ENCODE assay signal across 1 cellular context in the genomic region with DNA sequence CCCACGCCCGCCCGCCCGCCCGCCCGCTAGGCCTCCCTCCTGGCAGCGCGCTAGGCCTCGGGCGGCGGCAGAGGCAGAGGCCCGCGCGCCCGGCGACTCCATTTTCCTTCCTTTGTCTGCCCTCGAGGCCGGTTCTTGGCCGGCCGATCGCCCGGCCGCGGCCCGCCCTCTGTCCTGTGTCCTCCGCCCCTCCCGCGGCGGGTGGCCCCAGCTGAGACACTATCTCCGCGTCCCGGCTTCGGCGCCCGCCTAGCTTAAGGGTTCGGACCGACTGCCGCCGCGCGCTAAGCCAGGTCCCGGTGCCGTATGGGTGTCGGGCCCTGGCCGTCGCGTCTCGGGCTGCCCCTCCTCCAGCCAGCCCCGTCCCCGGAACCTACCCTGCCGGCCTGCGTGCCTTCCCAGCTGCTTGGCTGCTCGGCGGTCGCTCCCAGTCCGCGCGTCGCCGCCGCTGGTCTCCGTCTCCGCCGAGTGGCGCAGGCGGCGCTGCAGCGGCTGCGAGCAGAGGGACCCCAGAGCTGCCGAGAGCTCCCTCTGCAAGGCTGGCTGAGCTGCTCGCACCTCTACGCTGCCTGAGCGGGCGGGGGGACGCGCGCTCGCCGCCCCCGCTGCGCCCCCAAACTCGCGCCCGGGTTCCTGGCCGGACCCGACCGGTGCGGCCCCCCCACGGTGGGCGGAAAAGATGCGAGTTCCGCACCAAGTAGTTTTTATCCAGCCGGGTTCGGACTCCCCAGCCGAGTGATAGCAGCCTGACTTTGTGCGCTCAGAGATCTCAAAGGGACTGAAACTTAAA.
TF ChIP-seq lines count a peak whose summit lies in the region.

No MANE protein-coding gene starts in this region.

TF ChIP-seq in K562, 482 proteins besides CTCF, POLR2A, EP300 and RAD21 (continued from another document and continues in another):
- TF ChIP-seq, protein P1, sequence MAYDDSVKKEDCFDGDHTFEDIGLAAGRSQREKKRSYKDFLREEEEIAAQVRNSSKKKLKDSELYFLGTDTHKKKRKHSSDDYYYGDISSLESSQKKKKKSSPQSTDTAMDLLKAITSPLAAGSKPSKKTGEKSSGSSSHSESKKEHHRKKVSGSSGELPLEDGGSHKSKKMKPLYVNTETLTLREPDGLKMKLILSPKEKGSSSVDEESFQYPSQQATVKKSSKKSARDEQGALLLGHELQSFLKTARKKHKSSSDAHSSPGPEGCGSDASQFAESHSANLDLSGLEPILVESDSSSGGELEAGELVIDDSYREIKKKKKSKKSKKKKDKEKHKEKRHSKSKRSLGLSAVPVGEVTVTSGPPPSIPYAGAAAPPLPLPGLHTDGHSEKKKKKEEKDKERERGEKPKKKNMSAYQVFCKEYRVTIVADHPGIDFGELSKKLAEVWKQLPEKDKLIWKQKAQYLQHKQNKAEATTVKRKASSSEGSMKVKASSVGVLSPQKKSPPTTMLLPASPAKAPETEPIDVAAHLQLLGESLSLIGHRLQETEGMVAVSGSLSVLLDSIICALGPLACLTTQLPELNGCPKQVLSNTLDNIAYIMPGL (CRISPR knock-in tag; IDR thresholded peaks at IDR 0.05): peak; percentile 98
- TF ChIP-seq CCNT2 (IDR thresholded peaks at IDR 0.05; ENCODE audit: borderline replicate concordance, extremely low read depth, insufficient read length, low read depth, low read length) (peak; percentile 73), RFX1 (IDR thresholded peaks at IDR 0.05) (no peak), SUPT5H (IDR thresholded peaks at IDR 0.05) (peak; percentile 78), SIN3B (IDR thresholded peaks at IDR 0.05; ENCODE audit: low read depth) (peak; percentile 10; the same call in 1 of the 2 replicates), MYC (IDR thresholded peaks at IDR 0.05; ENCODE audit: low read depth, low read length) (peak; percentile 56), MYC (CRISPR knock-in tag; IDR thresholded peaks at IDR 0.05; ENCODE audit: borderline replicate concordance, low read depth) (no peak), CTBP1 (IDR thresholded peaks at IDR 0.05; ENCODE audit: borderline replicate concordance) (peak; percentile 93), CBX3 (IDR thresholded peaks at IDR 0.05; ENCODE audit: borderline replicate concordance in 1 of 2, low read length in 2 of 2) (0 out of 3 replicates have a peak, but pooled peaks of 1 of the 2 experiments have one; percentile 57), HNRNPLL (IDR thresholded peaks at IDR 0.05; ENCODE audit: low read depth, low read length, poor library complexity, severe bottlenecking) (peak; percentile 63), ZFX (CRISPR knock-in tag; IDR thresholded peaks at IDR 0.05) (peak; percentile 95), E2F4 (CRISPR knock-in tag; IDR thresholded peaks at IDR 0.05; ENCODE audit: low read depth) (peak; percentile 70; the same call in 1 of the 2 replicates), ZNF12 (CRISPR knock-in tag; IDR thresholded peaks at IDR 0.05) (0 out of 2 replicates have a peak, but pooled peaks have one; percentile 24), FUS (optimal IDR thresholded peaks at IDR 0.05; ENCODE audit: low read depth, low read length) (peak; percentile 91), ZNF232 (CRISPR knock-in tag; IDR thresholded peaks at IDR 0.05) (peak; percentile 73; the same call in 1 of the 2 replicates), ETV6 (IDR thresholded peaks at IDR 0.05; ENCODE audit: borderline replicate concordance in 1 of 2, low read depth in 2 of 2, low read length in 1 of 2) (no peak), ETV6 (CRISPR knock-in tag; IDR thresholded peaks at IDR 0.05; ENCODE audit: borderline replicate concordance) (peak; percentile 67; the same call in 1 of the 2 replicates), KLF1 (tag; IDR thresholded peaks at IDR 0.05) (0 out of 2 replicates have a peak, but pooled peaks have one; percentile 18), GTF2F1 (IDR thresholded peaks at IDR 0.05; ENCODE audit: low read depth, low read length) (peak; percentile 35; the same call in 1 of the 2 replicates), GATAD2A (IDR thresholded peaks at IDR 0.05) (peak; percentile 83; the same call in 1 of the 2 replicates), NFRKB (IDR thresholded peaks at IDR 0.05; ENCODE audit: low read depth) (peak; percentile 85; the same call in 1 of the 2 replicates), ZBTB1 (CRISPR knock-in tag; IDR thresholded peaks at IDR 0.05; ENCODE audit: borderline replicate concordance, low read depth) (peak; percentile 63; the same call in 1 of the 2 replicates), KDM5B (IDR thresholded peaks at IDR 0.05; ENCODE audit: insufficient replicate concordance, low read depth, low read length) (peak; percentile 62), RBBP5 (IDR thresholded peaks at IDR 0.05; ENCODE audit: borderline replicate concordance, insufficient read depth, low read length, poor library complexity, severe bottlenecking) (peak; percentile 91), KLF16 (IDR thresholded peaks at IDR 0.05) (no peak), NRF1 (conservative IDR thresholded peaks at IDR 0.05 in 1 of 2, IDR thresholded peaks at IDR 0.05 in 1 of 2) (peak; percentile 79 to 82), TAF7 (tag; IDR thresholded peaks at IDR 0.05) (0 out of 2 replicates have a peak, but pooled peaks have one; percentile 41), ZNF224 (CRISPR knock-in tag; IDR thresholded peaks at IDR 0.05) (no peak), MCM3 (IDR thresholded peaks at IDR 0.05) (no peak), PTTG1 (tag; IDR thresholded peaks at IDR 0.05; ENCODE audit: low read depth) (no peak), UBTF (IDR thresholded peaks at IDR 0.05; ENCODE audit: borderline replicate concordance in 1 of 2, low read depth in 2 of 2, low read length in 2 of 2) (peak; percentile 87 to 96), GABPA (tag; conservative IDR thresholded peaks at IDR 0.05; ENCODE audit: low read depth) (0 out of 2 replicates have a peak, but pooled peaks have one; percentile 8), ZNF609 (CRISPR knock-in tag; IDR thresholded peaks at IDR 0.05; ENCODE audit: borderline replicate concordance) (peak; percentile 73; the same call in 1 of the 2 replicates), MAX (CRISPR knock-in tag; IDR thresholded peaks at IDR 0.05) (peak; percentile 64), RCOR1 (IDR thresholded peaks at IDR 0.05; ENCODE audit: borderline replicate concordance in 1 of 2, low read depth in 2 of 2, low read length in 2 of 2) (no peak), XRCC3 (IDR thresholded peaks at IDR 0.05) (no peak), HDGF (IDR thresholded peaks at IDR 0.05) (no peak), REST (CRISPR knock-in tag; IDR thresholded peaks at IDR 0.05; ENCODE audit: low read depth) (peak; percentile 78), HNRNPL (IDR thresholded peaks at IDR 0.05; ENCODE audit: low read depth, low read length) (peak; percentile 16; the same call in 1 of the 2 replicates), NR2C2 (CRISPR knock-in tag; IDR thresholded peaks at IDR 0.05) (peak; percentile 56; the same call in 1 of the 2 replicates), NR2C2 (tag; IDR thresholded peaks at IDR 0.05) (no peak), BRCA1 (IDR thresholded peaks at IDR 0.05) (no peak), BRCA1 (CRISPR knock-in tag; IDR thresholded peaks at IDR 0.05) (0 out of 2 replicates have a peak, but pooled peaks have one; percentile 40)
- TF ChIP-seq, protein P2, sequence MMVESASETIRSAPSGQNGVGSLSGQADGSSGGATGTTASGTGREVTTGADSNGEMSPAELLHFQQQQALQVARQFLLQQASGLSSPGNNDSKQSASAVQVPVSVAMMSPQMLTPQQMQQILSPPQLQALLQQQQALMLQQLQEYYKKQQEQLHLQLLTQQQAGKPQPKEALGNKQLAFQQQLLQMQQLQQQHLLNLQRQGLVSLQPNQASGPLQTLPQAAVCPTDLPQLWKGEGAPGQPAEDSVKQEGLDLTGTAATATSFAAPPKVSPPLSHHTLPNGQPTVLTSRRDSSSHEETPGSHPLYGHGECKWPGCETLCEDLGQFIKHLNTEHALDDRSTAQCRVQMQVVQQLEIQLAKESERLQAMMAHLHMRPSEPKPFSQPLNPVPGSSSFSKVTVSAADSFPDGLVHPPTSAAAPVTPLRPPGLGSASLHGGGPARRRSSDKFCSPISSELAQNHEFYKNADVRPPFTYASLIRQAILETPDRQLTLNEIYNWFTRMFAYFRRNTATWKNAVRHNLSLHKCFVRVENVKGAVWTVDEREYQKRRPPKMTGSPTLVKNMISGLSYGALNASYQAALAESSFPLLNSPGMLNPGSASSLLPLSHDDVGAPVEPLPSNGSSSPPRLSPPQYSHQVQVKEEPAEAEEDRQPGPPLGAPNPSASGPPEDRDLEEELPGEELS (CRISPR knock-in tag; IDR thresholded peaks at IDR 0.05; ENCODE audit: borderline replicate concordance): peak; percentile 71; the same call in 1 of the 2 replicates
